ENCODE assay signal across 12 cellular contexts in genomic region chr10:110916554-110917346, GRCh38. TPM values are rescaled to one million over a fixed set of nuclear protein-coding genes. Genes with fewer than 3 reads are reported as not detected.
DNase-seq lines count a peak whose midpoint lies in the region; ATAC-seq and TF ChIP-seq lines count a peak whose summit lies in the region.
"Had no signal": no experiment of that assay in that cellular context is flagged by ENCODE, and none has a peak within 500 bp of the region (broad histone marks: within the 10 kb centered on the region; RNA-seq: fewer than 3 reads in every experiment).

No MANE protein-coding gene starts in this region.

- H3K27me3 Mint-ChIP-seq in activated CD4-positive, alpha-beta T cell treated with anti-CD3 and anti-CD28 coated beads for 36 hours, result no peaks in the 10 kb centered on the region
- H3K27me3 Mint-ChIP-seq in activated CD4-positive, alpha-beta T cell treated with anti-CD3 and anti-CD28 coated beads, Interleukin-2, amount 10 ng/mL, durations not matched to agents 7 days and 5 days, result no peaks in the 10 kb centered on the region

- peaks cover 8% of the 10 kb centered on the region for H3F3A ChIP-seq in smooth muscle cell (ENCODE audit: low read depth)

- no peaks in the 10 kb centered on the region for H3K36me3 ChIP-seq in fibroblast of lung (ENCODE audit: control insufficient read depth, insufficient read depth, low read length)
- H3K36me3 ChIP-seq in smooth muscle cell (ENCODE audit: low read depth), result no peaks in the 10 kb centered on the region

- peaks cover 21% of the 10 kb centered on the region for H3K36me3 Mint-ChIP-seq in activated CD4-positive, alpha-beta T cell treated with anti-CD3 and anti-CD28 coated beads for 36 hours (ENCODE audit: low read depth)
- H3K36me3 Mint-ChIP-seq in activated CD4-positive, alpha-beta T cell treated with anti-CD3 and anti-CD28 coated beads, Interleukin-2, amount 10 ng/mL, durations not matched to agents 7 days and 5 days (ENCODE audit: low read depth), result peaks cover 3% of the 10 kb centered on the region

- H3K4me2 ChIP-seq in fibroblast of lung (ENCODE audit: extremely low read depth, insufficient read depth, low read length) (no peak overlapping the region), smooth muscle cell (peak overlapping the region; percentile 86)

- H3K4me3 Mint-ChIP-seq in activated CD4-positive, alpha-beta T cell treated with anti-CD3 and anti-CD28 coated beads for 36 hours, result no peak overlapping the region
- H3K4me3 Mint-ChIP-seq in activated CD4-positive, alpha-beta T cell treated with anti-CD3 and anti-CD28 coated beads, Interleukin-2, amount 10 ng/mL, durations not matched to agents 7 days and 5 days, result no peak overlapping the region

- H3K9me3 ChIP-seq in fibroblast of lung (ENCODE audit: control insufficient read depth, insufficient read depth, low read depth, low read length), result no peaks in the 10 kb centered on the region
- no peaks in the 10 kb centered on the region for H3K9me3 ChIP-seq in smooth muscle cell (replicated peaks; ENCODE audit: low read depth)
- H3K9me3 ChIP-seq: heart right ventricle, neutrophil had no signal

- DNase-seq in activated CD4-positive, alpha-beta T cell treated with anti-CD3 and anti-CD28 coated beads for 36 hours, result no peak
- DNase-seq in activated CD4-positive, alpha-beta T cell treated with anti-CD3 and anti-CD28 coated beads, Interleukin-2, amount 10 ng/mL, durations not matched to agents 7 days and 5 days, result no peak
- DNase-seq in RKO (ENCODE audit: low spot score), result peak; percentile 50
- peak; percentile 69 to 92 for DNase-seq in fibroblast of lung (ENCODE audit: low read depth in 2 of 2)
- DNase-seq in smooth muscle cell (lab: John Stamatoyannopoulos, UW; ENCODE audit: unreplicated experiment), result no peak
- no peak for DNase-seq in RWPE1 (ENCODE audit: low spot score)
- DNase-seq in activated T-cell treated with anti-CD3 and anti-CD28 coated beads, Interleukin-2, amount 50 U/mL, for 48 hours, result no peak
- DNase-seq: heart right ventricle, NCI-H1436 had no signal

- H3K4me3 ChIP-seq in fibroblast of lung (replicated peaks in 1 of 4; ENCODE audit: control extremely low read depth in 1 of 4, insufficient read depth in 1 of 4, low read depth in 3 of 4, low read length in 4 of 4) (no peak overlapping the region), smooth muscle cell (no peak overlapping the region)

- H3K9ac ChIP-seq in fibroblast of lung (ENCODE audit: insufficient read depth, low read length) (no peak overlapping the region), smooth muscle cell (ENCODE audit: low read depth) (no peak overlapping the region)

- intact Hi-C loops in activated CD4-positive, alpha-beta T cell treated with anti-CD3 and anti-CD28 coated beads for 36 hours (cut with DNase I, micrococcal nuclease), result loop anchor here (5.0 to 10.0 kb wide), 4 partner anchors 419 to 994 kb away; partner anchors contain the start of genes DUSP5 (in 1 of the 2), SMNDC1 (in 1 of the 2) and XPNPEP1 (in 1 of the 2)

- no peak overlapping the region for H3K27ac ChIP-seq in fibroblast of lung (ENCODE audit: insufficient read depth, low read length)
- H3K27ac ChIP-seq in smooth muscle cell (ENCODE audit: low read depth), result peak overlapping the region; percentile 99
- H3K27ac ChIP-seq in RWPE1, result no peak overlapping the region

- TF ChIP-seq CTCF in fibroblast of lung (conservative IDR thresholded peaks at IDR 0.05 in 1 of 2, IDR thresholded peaks at IDR 0.05 in 1 of 2; ENCODE audit: low read depth in 1 of 2, low read length in 2 of 2) (no peak), smooth muscle cell (IDR thresholded peaks at IDR 0.05; ENCODE audit: borderline replicate concordance, insufficient read depth, poor library complexity, severe bottlenecking) (no peak), RWPE1 (conservative IDR thresholded peaks at IDR 0.05; ENCODE audit: low read depth) (no peak)

- ATAC-seq in activated CD4-positive, alpha-beta T cell treated with anti-CD3 and anti-CD28 coated beads for 36 hours, result no peak
- ATAC-seq in GM19455 (IDR thresholded peaks at IDR 0.05; ENCODE audit: unreplicated experiment), result no peak
- ATAC-seq: heart right ventricle, Right ventricle myocardium inferior had no signal

- peaks cover 28% of the 10 kb centered on the region for H3K4me1 Mint-ChIP-seq in activated CD4-positive, alpha-beta T cell treated with anti-CD3 and anti-CD28 coated beads for 36 hours
- H3K4me1 Mint-ChIP-seq in activated CD4-positive, alpha-beta T cell treated with anti-CD3 and anti-CD28 coated beads, Interleukin-2, amount 10 ng/mL, durations not matched to agents 7 days and 5 days, result peaks cover 21% of the 10 kb centered on the region

- H3K79me2 ChIP-seq in fibroblast of lung (ENCODE audit: control insufficient read depth, insufficient read depth, low read length), result peaks cover 19% of the 10 kb centered on the region
- peaks cover 25% of the 10 kb centered on the region for H3K79me2 ChIP-seq in smooth muscle cell (ENCODE audit: low read depth)

- POLR2A ChIA-PET in activated CD4-positive, alpha-beta T cell treated with anti-CD3 and anti-CD28 coated beads for 36 hours (lab: Charles Lee), result interaction anchor here (1.1 to 2.6 kb wide), 2 partner anchors 14 to 45 kb away, joined by 5 to 24 read pairs; partner anchors contain the start of gene PDCD4
- POLR2A ChIA-PET in activated CD4-positive, alpha-beta T cell treated with anti-CD3 and anti-CD28 coated beads, Interleukin-2, amount 10 ng/mL, durations not matched to agents 7 days and 5 days (lab: Charles Lee), result no interaction called here
- POLR2A ChIA-PET in RWPE1 (lab: Yijun Ruan, JAX; ENCODE audit: low non-redundant PET), result no interaction called here

- H3K27me3 ChIP-seq in fibroblast of lung (ENCODE audit: control insufficient read depth, insufficient read depth, low read length) (no peaks in the 10 kb centered on the region), smooth muscle cell (ENCODE audit: low read depth) (no peaks in the 10 kb centered on the region)
- H3K27me3 ChIP-seq: heart right ventricle, neutrophil had no signal

- no peaks in the 10 kb centered on the region for H4K20me1 ChIP-seq in fibroblast of lung (ENCODE audit: control insufficient read depth, extremely low read depth, insufficient read depth, low read length)
- H4K20me1 ChIP-seq in smooth muscle cell (ENCODE audit: low read depth), result peaks cover 19% of the 10 kb centered on the region

- H2AFZ ChIP-seq in fibroblast of lung (ENCODE audit: low read length) (no peak overlapping the region), smooth muscle cell (ENCODE audit: low read depth) (no peak overlapping the region)

- no peaks in the 10 kb centered on the region for H3K9me3 Mint-ChIP-seq in activated CD4-positive, alpha-beta T cell treated with anti-CD3 and anti-CD28 coated beads for 36 hours (ENCODE audit: low read depth)
- no peaks in the 10 kb centered on the region for H3K9me3 Mint-ChIP-seq in activated CD4-positive, alpha-beta T cell treated with anti-CD3 and anti-CD28 coated beads, Interleukin-2, amount 10 ng/mL, durations not matched to agents 7 days and 5 days

- CTCF ChIA-PET in activated CD4-positive, alpha-beta T cell treated with anti-CD3 and anti-CD28 coated beads for 36 hours (lab: Charles Lee), result interaction anchor here (0.6 to 1.5 kb wide), 10 partner anchors 10 to 443 kb away, joined by 3 read pairs; no protein-coding TSS in a partner anchor
- CTCF ChIA-PET in activated CD4-positive, alpha-beta T cell treated with anti-CD3 and anti-CD28 coated beads, Interleukin-2, amount 10 ng/mL, durations not matched to agents 7 days and 5 days (lab: Charles Lee), result interaction anchor here (0.7 to 1.5 kb wide), 5 partner anchors 8 to 957 kb away, joined by 3 to 6 read pairs (median 3); no protein-coding TSS in a partner anchor
- CTCF ChIA-PET in RWPE1 (lab: Yijun Ruan, JAX), result interaction anchor here (0.7 kb wide), 1 partner anchor 416 kb away, joined by 3 read pairs; no protein-coding TSS in a partner anchor

- H3K27ac Mint-ChIP-seq in activated CD4-positive, alpha-beta T cell treated with anti-CD3 and anti-CD28 coated beads for 36 hours, result peak overlapping the region; percentile 71
- H3K27ac Mint-ChIP-seq in activated CD4-positive, alpha-beta T cell treated with anti-CD3 and anti-CD28 coated beads, Interleukin-2, amount 10 ng/mL, durations not matched to agents 7 days and 5 days, result no peak overlapping the region

- peaks cover 2% of the 10 kb centered on the region for H3K4me1 ChIP-seq in fibroblast of lung (ENCODE audit: control insufficient read depth, extremely low read depth, insufficient read depth, low read length)
- peaks cover 27% of the 10 kb centered on the region for H3K4me1 ChIP-seq in smooth muscle cell (ENCODE audit: low read depth)

- 27% methylated on average over 3 of the region's 3 CpGs for WGBS in smooth muscle cell (ENCODE audit: low lambda C conversion rate)

RNA-seq across cellular contexts. Expression of gene BBIP1, which starts 2.2 kb away (rescaled TPM):
- total RNA-seq in activated CD4-positive, alpha-beta T cell treated with anti-CD3 and anti-CD28 coated beads for 36 hours, result 10 to 100 TPM; 34.3 to 48.8 TPM
- total RNA-seq in activated CD4-positive, alpha-beta T cell treated with anti-CD3 and anti-CD28 coated beads, Interleukin-2, amount 10 ng/mL, durations not matched to agents 7 days and 5 days, result 10 to 100 TPM; 19.1 to 24.2 TPM
- total RNA-seq in fibroblast of lung (21.6 and 31.7 TPM in 2 replicates), smooth muscle cell (19.5 and 22.3 TPM in 2 replicates)
- polyA plus RNA-seq in fibroblast of lung (27.6 and 30.1 TPM in 2 replicates), smooth muscle cell (17.8 and 26.3 TPM in 2 replicates)
- 27.9 and 40.0 TPM in 2 replicates for polyA plus RNA-seq in fibroblast of lung (2012)
- polyA minus RNA-seq in fibroblast of lung (ENCODE audit: low replicate concordance), result 0.47 and 4.3 TPM in 2 replicates

RNA-seq across cellular contexts. Expression of gene SHOC2, which starts 2.7 kb away (rescaled TPM):
- 10 to 100 TPM; 31.3 to 40.4 TPM for total RNA-seq in activated CD4-positive, alpha-beta T cell treated with anti-CD3 and anti-CD28 coated beads for 36 hours
- total RNA-seq in activated CD4-positive, alpha-beta T cell treated with anti-CD3 and anti-CD28 coated beads, Interleukin-2, amount 10 ng/mL, durations not matched to agents 7 days and 5 days, result 10 to 100 TPM; 43.0 to 47.8 TPM
- total RNA-seq in fibroblast of lung (62.1 and 83.6 TPM in 2 replicates), smooth muscle cell (45.1 and 54.4 TPM in 2 replicates)
- polyA plus RNA-seq in fibroblast of lung (35.9 and 45.3 TPM in 2 replicates), smooth muscle cell (19.3 and 22.7 TPM in 2 replicates)
- 30.3 and 38.2 TPM in 2 replicates for polyA plus RNA-seq in fibroblast of lung (2012)
- 9.2 and 10.2 TPM in 2 replicates for polyA minus RNA-seq in fibroblast of lung (ENCODE audit: low replicate concordance)

RNA-seq across cellular contexts. Expression of gene PDCD4, which starts 45.0 kb away (rescaled TPM):
- 100 to 1,000 TPM in 1 of 2 experiments, 10 to 100 TPM in 1; 69.8 to 125 TPM for total RNA-seq in activated CD4-positive, alpha-beta T cell treated with anti-CD3 and anti-CD28 coated beads for 36 hours
- 10 to 100 TPM; 63.8 to 81.0 TPM for total RNA-seq in activated CD4-positive, alpha-beta T cell treated with anti-CD3 and anti-CD28 coated beads, Interleukin-2, amount 10 ng/mL, durations not matched to agents 7 days and 5 days
- total RNA-seq in fibroblast of lung, result 61.4 and 83.7 TPM in 2 replicates
- polyA plus RNA-seq in fibroblast of lung, result 48.5 and 54.6 TPM in 2 replicates
- 56.6 and 59.0 TPM in 2 replicates for polyA plus RNA-seq in fibroblast of lung (2012)
- polyA minus RNA-seq in fibroblast of lung (ENCODE audit: low replicate concordance), result 3.8 and 6.1 TPM in 2 replicates
- 67.0 and 73.5 TPM in 2 replicates for total RNA-seq in smooth muscle cell
- 124 and 141 TPM in 2 replicates for polyA plus RNA-seq in smooth muscle cell

Comparison
In these comparisons a context has a peak if more than half of its experiments do, and no peak if none do; other contexts are left out.
1. DNase-seq: peak in RKO (single experiment) and fibroblast of lung (2 of 2); none in activated CD4-positive, alpha-beta T cell treated with anti-CD3 and anti-CD28 coated beads for 36 hours (single experiment), activated CD4-positive, alpha-beta T cell treated with anti-CD3 and anti-CD28 coated beads, Interleukin-2, amount 10 ng/mL, durations not matched to agents 7 days and 5 days (single experiment), smooth muscle cell (single experiment), RWPE1 (single experiment) and activated T-cell treated with anti-CD3 and anti-CD28 coated beads, Interleukin-2, amount 50 U/mL, for 48 hours (0 of 2).